In the genomic region with DNA sequence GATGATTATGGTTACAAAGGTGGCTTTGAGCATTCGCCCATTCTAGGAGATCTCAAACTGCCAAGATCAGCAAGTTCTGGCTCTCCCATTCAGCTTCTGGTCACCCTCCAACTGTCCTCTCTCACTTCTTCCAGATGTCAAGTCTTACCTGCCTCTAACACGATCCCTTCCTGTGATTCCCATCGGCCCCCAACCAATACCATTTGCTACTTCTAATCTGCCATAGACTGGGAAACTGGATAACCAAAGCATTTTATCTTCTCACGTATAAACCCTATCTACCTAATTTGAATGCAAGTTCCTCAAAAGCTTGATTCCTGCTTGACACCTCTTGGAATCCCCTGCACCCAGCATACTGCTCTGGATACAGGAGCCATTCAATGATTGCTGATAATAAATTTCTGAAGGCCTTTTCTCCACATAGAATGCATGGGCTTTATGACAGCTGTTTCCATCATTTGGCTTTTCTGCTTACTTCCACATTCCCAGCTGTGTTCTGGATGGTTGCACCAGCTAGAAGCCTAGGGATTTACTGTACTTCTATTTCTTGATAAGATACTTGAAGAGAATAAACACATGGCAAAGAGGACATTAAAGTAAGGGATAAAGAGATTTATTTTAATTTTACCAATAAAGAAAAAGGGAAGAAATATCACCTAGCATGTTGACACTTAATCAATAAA, we compare ENCODE assay signal across 1 cellular context.
A peak's percentile ranks its signal among the peaks of the same experiment; 100 is the strongest.
TF ChIP-seq lines count a peak whose summit lies in the region.

No MANE protein-coding gene starts in this region.

TF ChIP-seq in H1, 55 proteins besides CTCF, POLR2A, EP300 and RAD21:
- 0 out of 2 replicates have a peak, but pooled peaks have one; percentile 1 for TF ChIP-seq POLR2AphosphoS5 (IDR thresholded peaks at IDR 0.05; ENCODE audit: low read depth, low read length)
- no peak for TF ChIP-seq RXRA (IDR thresholded peaks at IDR 0.05; ENCODE audit: insufficient read depth, low read depth, low read length)
